ENCODE assay signal across 8 cellular contexts in genomic region chr20:44884907-44885391, GRCh38. TPM values are rescaled to one million over a fixed set of nuclear protein-coding genes. Genes with fewer than 3 reads are reported as not detected.
DNase-seq lines count a peak whose midpoint lies in the region; ATAC-seq and TF ChIP-seq lines count a peak whose summit lies in the region.

No MANE protein-coding gene starts in this region.

- H3K9ac ChIP-seq in adipocyte (ENCODE audit: low read length) = peak overlapping the region; percentile 78

- H3K27me3 Mint-ChIP-seq in activated CD4-positive, alpha-beta T cell treated with anti-CD3 and anti-CD28 coated beads, Interleukin-2, amount 10 ng/mL, durations not matched to agents 7 days and 5 days = no peaks in the 10 kb centered on the region

- TF ChIP-seq POLR2A in right lobe of liver (IDR thresholded peaks at IDR 0.05) (no peak), tibial nerve (IDR thresholded peaks at IDR 0.05) (no peak)

- CTCF ChIA-PET in activated CD4-positive, alpha-beta T cell treated with anti-CD3 and anti-CD28 coated beads, Interleukin-2, amount 10 ng/mL, durations not matched to agents 7 days and 5 days (lab: Charles Lee) = interaction anchor here (0.9 to 1.6 kb wide), 2 partner anchors 11 to 427 kb away, joined by 3 to 5 read pairs; no protein-coding TSS in a partner anchor

- H3K36me3 ChIP-seq in adipocyte (ENCODE audit: control insufficient read depth, insufficient read depth, low read length, severe bottlenecking) = no peaks in the 10 kb centered on the region
- no peaks in the 10 kb centered on the region for H3K36me3 ChIP-seq in right lobe of liver
- no peaks in the 10 kb centered on the region for H3K36me3 ChIP-seq in tibial nerve

- peak overlapping the region; percentile 88 for H3K4me3 Mint-ChIP-seq in activated CD4-positive, alpha-beta T cell treated with anti-CD3 and anti-CD28 coated beads, Interleukin-2, amount 10 ng/mL, durations not matched to agents 7 days and 5 days

- POLR2A ChIA-PET in activated CD4-positive, alpha-beta T cell treated with anti-CD3 and anti-CD28 coated beads, Interleukin-2, amount 10 ng/mL, durations not matched to agents 7 days and 5 days (lab: Charles Lee) = no interaction called here

- intact Hi-C loops in right lobe of liver (cut with DNase I) = no loop called here

- no peak for TF ChIP-seq EP300 in tibial nerve (IDR thresholded peaks at IDR 0.05)

- no peaks in the 10 kb centered on the region for H3K9me3 ChIP-seq in adipocyte (ENCODE audit: control insufficient read depth, low read length)
- H3K9me3 ChIP-seq in right lobe of liver = no peaks in the 10 kb centered on the region
- H3K9me3 ChIP-seq in tibial nerve = no peaks in the 10 kb centered on the region

- WGBS in right lobe of liver (ENCODE audit: insufficient coverage, low coverage, low lambda C conversion rate, missing lambda C conversion rate) = 8% methylated on average over 5 of the region's 14 CpGs
- WGBS in tibial nerve, 2 donors = 10 to 18% methylated on average over 14 of the region's 14 CpGs

- peaks cover 50% of the 10 kb centered on the region for H3K4me1 ChIP-seq in adipocyte (ENCODE audit: control insufficient read depth, insufficient read depth, low read length)
- H3K4me1 ChIP-seq in right lobe of liver = peaks cover 0 to 39% (median 15%) of the 10 kb centered on the region in 4 donors
- H3K4me1 ChIP-seq in tibial nerve = peaks cover 0 to 47% (median 22%) of the 10 kb centered on the region in 4 donors

- peak overlapping the region; percentile 90 for H3K27ac Mint-ChIP-seq in activated CD4-positive, alpha-beta T cell treated with anti-CD3 and anti-CD28 coated beads, Interleukin-2, amount 10 ng/mL, durations not matched to agents 7 days and 5 days

- peak overlapping the region; percentile 86 for H3K4me3 ChIP-seq in adipocyte (ENCODE audit: low read length)
- H3K4me3 ChIP-seq in right lobe of liver = peak overlapping the region; percentile 97 to 98 (median 97)
- peak overlapping the region; percentile 20 to 99 (median 96) for H3K4me3 ChIP-seq in tibial nerve

- no peaks in the 10 kb centered on the region for H3K9me3 Mint-ChIP-seq in activated CD4-positive, alpha-beta T cell treated with anti-CD3 and anti-CD28 coated beads, Interleukin-2, amount 10 ng/mL, durations not matched to agents 7 days and 5 days

- TF ChIP-seq CTCF in right lobe of liver (IDR thresholded peaks at IDR 0.05) (no peak), tibial nerve (IDR thresholded peaks at IDR 0.05) (no peak)

- H3K27ac ChIP-seq in right lobe of liver = peak overlapping the region in 2 of 3 donors; percentile 2 to 44
- peak overlapping the region; percentile 72 to 99 (median 97) for H3K27ac ChIP-seq in tibial nerve

- H3K27me3 ChIP-seq in adipocyte (replicated peaks; ENCODE audit: control insufficient read depth, insufficient read depth, low read length) (no peaks in the 10 kb centered on the region), right lobe of liver (no peaks in the 10 kb centered on the region), tibial nerve (no peaks in the 10 kb centered on the region)

- peaks cover 44% of the 10 kb centered on the region for H3K4me1 Mint-ChIP-seq in activated CD4-positive, alpha-beta T cell treated with anti-CD3 and anti-CD28 coated beads, Interleukin-2, amount 10 ng/mL, durations not matched to agents 7 days and 5 days

- ATAC-seq in right lobe of liver (no peak), GM21529 (IDR thresholded peaks at IDR 0.05; ENCODE audit: unreplicated experiment) (no peak)

- peaks cover 25% of the 10 kb centered on the region for H3K36me3 Mint-ChIP-seq in activated CD4-positive, alpha-beta T cell treated with anti-CD3 and anti-CD28 coated beads, Interleukin-2, amount 10 ng/mL, durations not matched to agents 7 days and 5 days (ENCODE audit: low read depth)

- peak; percentile 14 for DNase-seq in activated CD4-positive, alpha-beta T cell treated with anti-CD3 and anti-CD28 coated beads, Interleukin-2, amount 10 ng/mL, durations not matched to agents 7 days and 5 days
- DNase-seq in activated CD4-positive, alpha-beta T cell treated with anti-CD3 and anti-CD28 coated beads, Interleukin-2, amount 50 U/mL, for 4 hours = no peak
- DNase-seq in adipocyte (ENCODE audit: low read depth) (no peak), right lobe of liver (no peak), tibial nerve (ENCODE audit: low spot score in 2 of 2) (no peak), NCI-H187 treated with DMSO at 0.1 percent for 48 hours (lab: John Stamatoyannopoulos, UW) (no peak), iPS-NIHi11 (ENCODE audit: low spot score) (no peak)

RNA-seq across cellular contexts. Expression of gene YWHAB, which starts 0.6 kb away (rescaled TPM):
- 100 to 1,000 TPM; 278 to 291 TPM for total RNA-seq in activated CD4-positive, alpha-beta T cell treated with anti-CD3 and anti-CD28 coated beads, Interleukin-2, amount 10 ng/mL, durations not matched to agents 7 days and 5 days
- total RNA-seq in right lobe of liver (10 to 100 TPM; 48.7 to 71.1 (median 54.5) TPM), tibial nerve (100 to 1,000 TPM in 1 of 4 donors, 10 to 100 TPM in 3; 97.9 to 119 (median 98.3) TPM)

RNA-seq across cellular contexts. Expression of gene PABPC1L, which starts 24.9 kb away (rescaled TPM):
- total RNA-seq in activated CD4-positive, alpha-beta T cell treated with anti-CD3 and anti-CD28 coated beads, Interleukin-2, amount 10 ng/mL, durations not matched to agents 7 days and 5 days = 10 to 100 TPM; 59.4 to 60.6 TPM
- total RNA-seq in right lobe of liver (10 to 100 TPM in 5 of 6 experiments, 1 to 10 TPM in 1; 8.7 to 40.2 (median 27.7) TPM), tibial nerve (10 to 100 TPM; 11.8 to 27.9 (median 16.0) TPM)
